ENCODE assay signal across 9 cellular contexts in the genomic region with DNA sequence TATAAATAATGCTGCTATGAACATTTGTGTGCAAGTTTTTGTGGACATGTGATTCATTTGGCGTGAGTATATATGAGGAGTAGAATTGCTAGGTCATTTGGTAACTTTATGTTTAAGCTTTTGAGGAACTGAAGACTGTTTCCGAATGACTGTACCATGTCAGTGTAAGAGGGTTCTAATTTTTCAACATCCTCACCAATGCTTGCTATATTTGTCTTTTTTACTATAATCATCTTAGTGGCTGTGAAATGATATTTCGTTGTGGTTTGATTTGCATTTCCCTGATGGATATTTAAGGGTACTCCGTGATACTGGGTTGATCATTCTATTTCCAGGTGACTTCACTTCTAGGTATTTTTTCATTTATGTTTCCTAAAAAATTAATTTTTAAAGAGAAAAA.
A peak's percentile ranks its signal among the peaks of the same experiment; 100 is the strongest.
DNase-seq lines count a peak whose midpoint lies in the region; ATAC-seq lines count a peak whose summit lies in the region.
"Had no signal": no experiment of that assay in that cellular context is flagged by ENCODE, and none has a peak within 500 bp of the region (broad histone marks: within the 10 kb centered on the region; RNA-seq: fewer than 3 reads in every experiment).

No MANE protein-coding gene starts in this region.

- DNase-seq in NOMO-1 treated with dmso at 0.1 percent for 144 hours (lab: John Stamatoyannopoulos, UW; ENCODE audit: unreplicated experiment) (peak; percentile 47), NCI-H1436 treated with DMSO at 0.1 percent for 48 hours (lab: John Stamatoyannopoulos, UW) (no peak), occipital lobe (lab: John Stamatoyannopoulos, UW) (no peak), NCI-H1092 treated with DMSO at 0.1 percent for 48 hours (lab: John Stamatoyannopoulos, UW) (no peak), NCI-H2081 treated with DMSO at 0.1 percent for 48 hours (lab: John Stamatoyannopoulos, UW) (no peak)
- DNase-seq: islet precursor cell had no signal

- peak; percentile 83 for ATAC-seq in GM18508 (IDR thresholded peaks at IDR 0.05; ENCODE audit: insufficient read depth, unreplicated experiment)
- peak; percentile 84 for ATAC-seq in GM21381 (IDR thresholded peaks at IDR 0.05; ENCODE audit: unreplicated experiment)
- ATAC-seq in HG03060 (IDR thresholded peaks at IDR 0.05; ENCODE audit: low read depth, unreplicated experiment), result peak; percentile 93
